ENCODE assay signal across 15 cellular contexts in the genomic region with DNA sequence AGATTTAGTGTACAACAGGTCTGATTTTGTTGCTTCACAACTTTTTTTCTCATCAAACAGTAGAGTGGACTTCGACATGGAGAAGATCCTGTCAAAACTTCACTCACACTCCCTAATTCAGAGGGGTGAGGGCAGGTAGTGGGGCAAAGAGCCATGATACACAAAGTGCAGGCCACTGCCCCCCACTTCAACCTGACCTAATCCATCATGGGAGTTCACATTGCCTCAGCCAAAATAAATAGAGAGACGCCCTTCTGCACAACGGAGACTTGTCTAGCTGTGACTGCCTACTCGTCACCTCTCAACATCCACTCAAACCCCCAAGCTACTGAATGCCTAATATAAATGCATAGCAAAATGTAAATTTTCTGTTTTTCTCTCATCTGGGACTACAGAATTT.
A peak's percentile ranks its signal among the peaks of the same experiment; 100 is the strongest.
DNase-seq lines count a peak whose midpoint lies in the region; ATAC-seq and TF ChIP-seq lines count a peak whose summit lies in the region.
"Had no signal": no experiment of that assay in that cellular context is flagged by ENCODE, and none has a peak within 500 bp of the region (broad histone marks: within the 10 kb centered on the region; RNA-seq: fewer than 3 reads in every experiment).

No MANE protein-coding gene starts in this region.

- peaks cover 8% of the 10 kb centered on the region for H3K9me3 Mint-ChIP-seq in neural progenitor cell

- CTCF ChIA-PET in HEK293 (lab: Yijun Ruan, JAX): no interaction called here

- peaks cover 18% of the 10 kb centered on the region for H3K4me1 Mint-ChIP-seq in neural progenitor cell
- H3K4me1 Mint-ChIP-seq: CD4-positive, alpha-beta memory T cell had no signal

- H3K9me3 ChIP-seq in HEK293 (ENCODE audit: control insufficient read depth, insufficient read depth, low read depth, low read length): no peaks in the 10 kb centered on the region
- no peaks in the 10 kb centered on the region for H3K9me3 ChIP-seq in right lobe of liver
- no peaks in the 10 kb centered on the region for H3K9me3 ChIP-seq in neural progenitor cell (ENCODE audit: low read depth)
- peaks cover 10% of the 10 kb centered on the region for H3K9me3 ChIP-seq in left ventricle myocardium inferior (replicated peaks)
- H3K9me3 ChIP-seq in transverse colon: no peaks in the 10 kb centered on the region
- no peaks in the 10 kb centered on the region for H3K9me3 ChIP-seq in ovary

- no peaks in the 10 kb centered on the region for H3K79me2 ChIP-seq in neural progenitor cell (ENCODE audit: low read depth)

- WGBS in right lobe of liver (ENCODE audit: insufficient coverage, low coverage, low lambda C conversion rate, missing lambda C conversion rate): 8% methylated on average over 4 of the region's 4 CpGs
- 35 to 89% methylated on average over 1 to 4 of the region's 4 CpGs for WGBS in transverse colon (ENCODE audit: low coverage in 1 of 2), 2 donors
- WGBS in ovary, 3 donors: 25 to 32% (median 29%) methylated on average over 4 of the region's 4 CpGs

- POLR2A ChIA-PET in HEK293 (lab: Yijun Ruan, JAX): no interaction called here

- no peak for TF ChIP-seq CTCF in HEK293 (tag by site-specific recombination; IDR thresholded peaks at IDR 0.05)
- TF ChIP-seq CTCF in right lobe of liver (IDR thresholded peaks at IDR 0.05): no peak
- no peak for TF ChIP-seq CTCF in neural progenitor cell (IDR thresholded peaks at IDR 0.05)
- no peak for TF ChIP-seq CTCF in left ventricle myocardium inferior (IDR thresholded peaks at IDR 0.05; ENCODE audit: borderline replicate concordance)
- no peak for TF ChIP-seq CTCF in transverse colon (IDR thresholded peaks at IDR 0.05)
- no peak for TF ChIP-seq CTCF in ovary (IDR thresholded peaks at IDR 0.05)

- H3K27ac ChIP-seq in HEK293 (ENCODE audit: extremely low read depth, low read depth, low read length) (no peak overlapping the region), right lobe of liver (no peak overlapping the region), neural progenitor cell (no peak overlapping the region), left ventricle myocardium inferior (replicated peaks) (no peak overlapping the region), transverse colon (no peak overlapping the region), ovary (no peak overlapping the region)
- H3K27ac ChIP-seq: GM23248 had no signal

- peak in 3 of 4 donors; percentile 34 to 72 (median 35) for ATAC-seq in right lobe of liver

- no peak overlapping the region for H3K4me2 ChIP-seq in neural progenitor cell

- H3K4me3 ChIP-seq in HEK293 (ENCODE audit: low read depth, low read length) (no peak overlapping the region), right lobe of liver (no peak overlapping the region), neural progenitor cell (no peak overlapping the region), left ventricle myocardium inferior (no peak overlapping the region), transverse colon (no peak overlapping the region), ovary (no peak overlapping the region)
- H3K4me3 ChIP-seq: GM23248 had no signal

- peak; percentile 2 for DNase-seq in NCI-H774 (lab: John Stamatoyannopoulos, UW)
- no peak for DNase-seq in right lobe of liver
- no peak for DNase-seq in neural progenitor cell (ENCODE audit: low spot score)
- DNase-seq in left ventricle myocardium inferior: no peak
- DNase-seq in transverse colon: no peak
- no peak for DNase-seq in ovary
- DNase-seq: C1 segment of cervical spinal cord; Calu3; CD4-positive, alpha-beta memory T cell; COR-L47; DND-41; GM23248; H7; HCEC 1CT had no signal

- H3K36me3 ChIP-seq in HEK293 (ENCODE audit: control insufficient read depth in 2 of 2, insufficient read depth in 1 of 2, low read length in 2 of 2) (no peaks in the 10 kb centered on the region), right lobe of liver (no peaks in the 10 kb centered on the region), neural progenitor cell (no peaks in the 10 kb centered on the region), left ventricle myocardium inferior (no peaks in the 10 kb centered on the region), transverse colon (no peaks in the 10 kb centered on the region), ovary (no peaks in the 10 kb centered on the region)

- H3F3A ChIP-seq in neural progenitor cell (ENCODE audit: low read depth): peaks cover 15% of the 10 kb centered on the region

- intact Hi-C loops in right lobe of liver (cut with DNase I) (no loop called here), left ventricle myocardium inferior (cut with micrococcal nuclease) (no loop called here), transverse colon (cut with DNase I; ENCODE audit: low total_unique reads) (no loop called here), ovary (cut with DNase I) (no loop called here)

- no peaks in the 10 kb centered on the region for H3K27me3 ChIP-seq in right lobe of liver
- no peaks in the 10 kb centered on the region for H3K27me3 ChIP-seq in neural progenitor cell
- peaks cover 14% of the 10 kb centered on the region for H3K27me3 ChIP-seq in left ventricle myocardium inferior (ENCODE audit: low read depth)
- H3K27me3 ChIP-seq in transverse colon: peaks cover 23% of the 10 kb centered on the region
- H3K27me3 ChIP-seq in ovary: no peaks in the 10 kb centered on the region

- in situ Hi-C loops in transverse colon (cut with MboI; ENCODE audit: low pct_ligation_motif_present in 1 of 4, low pct_unique_long_range_greater_than_20kb in 1 of 4, low sequenced_read_pairs in 3 of 4): no loop called here

- TF ChIP-seq POLR2A in right lobe of liver (IDR thresholded peaks at IDR 0.05) (no peak), transverse colon (IDR thresholded peaks at IDR 0.05) (no peak), ovary (IDR thresholded peaks at IDR 0.05) (no peak)

- no peak overlapping the region for H2AFZ ChIP-seq in neural progenitor cell (replicated peaks)
- H2AFZ ChIP-seq: GM23248 had no signal

- H3K9ac ChIP-seq in neural progenitor cell: no peak overlapping the region
- H3K9ac ChIP-seq: GM23248 had no signal

- no peaks in the 10 kb centered on the region for H3K27me3 Mint-ChIP-seq in neural progenitor cell (ENCODE audit: insufficient read depth, low read depth)

- no peak for TF ChIP-seq EP300 in transverse colon (IDR thresholded peaks at IDR 0.05; ENCODE audit: low read depth)
- no peak for TF ChIP-seq EP300 in ovary (IDR thresholded peaks at IDR 0.05)

- H3K4me1 ChIP-seq in HEK293 (ENCODE audit: control insufficient read depth, insufficient read depth, low read length) (no peaks in the 10 kb centered on the region), right lobe of liver (peaks cover 0 to 5% (median 0%) of the 10 kb centered on the region in 4 donors), neural progenitor cell (peaks cover 28% of the 10 kb centered on the region), left ventricle myocardium inferior (no peaks in the 10 kb centered on the region), transverse colon (no peaks in the 10 kb centered on the region), ovary (ENCODE audit: insufficient read depth) (no peaks in the 10 kb centered on the region)

- H3K4me3 Mint-ChIP-seq in neural progenitor cell: no peak overlapping the region
- H3K4me3 Mint-ChIP-seq: CD4-positive, alpha-beta memory T cell had no signal

- H3K27ac Mint-ChIP-seq in neural progenitor cell: peak overlapping the region; percentile 6
- H3K27ac Mint-ChIP-seq: CD4-positive, alpha-beta memory T cell had no signal

- no peaks in the 10 kb centered on the region for H4K20me1 ChIP-seq in neural progenitor cell (ENCODE audit: low read depth)

- no peaks in the 10 kb centered on the region for H3K36me3 Mint-ChIP-seq in neural progenitor cell

TF ChIP-seq in HEK293, 187 proteins besides CTCF, POLR2A, EP300 and RAD21:
- TF ChIP-seq ZNF670 (tag by site-specific recombination; IDR thresholded peaks at IDR 0.05; ENCODE audit: low read depth): no peak
- TF ChIP-seq ZNF837 (tag by site-specific recombination; IDR thresholded peaks at IDR 0.05): no peak
- peak; percentile 73 for TF ChIP-seq KLF1 (tag by site-specific recombination; IDR thresholded peaks at IDR 0.05)
- no peak for TF ChIP-seq ZNF768 (tag by site-specific recombination; IDR thresholded peaks at IDR 0.05)
- no peak for TF ChIP-seq ZNF501 (tag by site-specific recombination; IDR thresholded peaks at IDR 0.05)
- no peak for TF ChIP-seq ZNF76 (tag by site-specific recombination; IDR thresholded peaks at IDR 0.05; ENCODE audit: borderline replicate concordance, low read depth)
- TF ChIP-seq ZNF48 (tag by site-specific recombination; IDR thresholded peaks at IDR 0.05): no peak
